ENCODE assay signal across 8 cellular contexts in the genomic region with DNA sequence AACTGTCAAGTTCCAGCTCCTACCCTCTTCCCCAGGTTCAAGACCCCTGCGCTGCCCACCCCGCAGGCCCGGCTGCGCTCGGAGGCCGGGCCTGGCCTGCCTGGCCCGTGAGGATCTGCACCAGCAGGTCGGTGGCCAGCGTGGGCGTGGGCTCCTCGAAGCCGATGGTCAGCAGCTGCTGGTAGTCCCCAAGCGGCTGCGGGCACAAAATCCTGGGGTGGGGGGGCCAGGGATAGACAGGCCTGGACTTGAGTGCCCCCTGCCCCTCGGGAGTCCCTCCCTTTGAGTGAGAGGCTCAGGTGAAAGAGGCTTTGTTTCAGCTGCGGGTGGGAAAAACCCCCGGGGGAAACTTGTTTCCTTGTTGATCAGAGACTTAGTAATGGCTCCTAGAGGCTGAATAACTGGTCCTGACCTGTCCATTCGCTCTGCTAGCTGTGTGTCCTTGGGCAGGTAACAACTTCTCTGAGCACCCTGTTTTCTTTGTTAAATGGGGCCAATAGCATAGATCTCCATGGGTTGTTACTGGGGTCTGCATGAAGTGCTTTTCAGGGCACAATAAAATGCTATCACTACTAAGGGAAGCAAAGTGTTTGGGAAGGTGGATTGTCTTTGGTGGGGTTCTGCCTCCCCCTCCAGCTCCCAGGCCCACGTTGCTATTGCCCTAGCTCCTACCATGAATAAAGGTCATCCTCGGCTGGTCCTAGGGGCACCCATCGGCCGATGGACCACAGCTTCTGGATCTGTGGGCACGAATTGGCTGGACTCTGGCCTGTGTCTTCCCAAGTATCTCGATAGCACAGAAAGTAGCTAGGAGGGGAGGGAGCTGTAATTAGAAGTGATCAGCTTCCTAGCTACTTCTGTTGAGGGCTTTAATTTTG. TPM values are rescaled to one million over a fixed set of nuclear protein-coding genes. Genes with fewer than 3 reads are reported as not detected.
DNase-seq lines count a peak whose midpoint lies in the region; ATAC-seq and TF ChIP-seq lines count a peak whose summit lies in the region.

No MANE protein-coding gene starts in this region.

- H3K27me3 Mint-ChIP-seq in activated T-cell treated with anti-CD3 and anti-CD28 coated beads, Interleukin-2, amount 50 U/mL, for 4 hours (ENCODE audit: low read depth), result no peaks in the 10 kb centered on the region

- intact Hi-C loops in left cardiac atrium (cut with DNase I) (loop anchor here in 1 of 2 donors (5.0 kb wide), 1 partner anchor 35 kb away; a partner anchor contains a TSS), gastrocnemius medialis (cut with DNase I; ENCODE audit: low total_unique reads) (loop anchor here (2.0 kb wide), 1 partner anchor 55 kb away; a partner anchor contains a TSS)

- TF ChIP-seq POLR2A in GM19193 (IDR thresholded peaks at IDR 0.05; ENCODE audit: extremely low read depth, insufficient read depth, insufficient read length) (peak; percentile 8), gastrocnemius medialis (IDR thresholded peaks at IDR 0.05) (no peak)

- H3K4me1 Mint-ChIP-seq in activated T-cell treated with anti-CD3 and anti-CD28 coated beads, Interleukin-2, amount 50 U/mL, for 4 hours (ENCODE audit: low read depth), result peaks cover 12% of the 10 kb centered on the region

- peak; percentile 20 for DNase-seq in activated T-cell treated with anti-CD3 and anti-CD28 coated beads, Interleukin-2, amount 50 U/mL, for 4 hours
- peak; percentile 66 for DNase-seq in left cardiac atrium
- DNase-seq in gastrocnemius medialis, result no peak
- DNase-seq in NCI-H2171 treated with DMSO at 0.1 percent for 48 hours (lab: John Stamatoyannopoulos, UW), result no peak
- DNase-seq in medulla oblongata (ENCODE audit: extremely low spot score), result no peak

- H3K9me3 ChIP-seq in gastrocnemius medialis, result no peaks in the 10 kb centered on the region

- H3K4me3 Mint-ChIP-seq in activated T-cell treated with anti-CD3 and anti-CD28 coated beads, Interleukin-2, amount 50 U/mL, for 4 hours, result peak overlapping the region; percentile 90

- no peak for TF ChIP-seq CTCF in gastrocnemius medialis (IDR thresholded peaks at IDR 0.05 in 4 of 5, conservative IDR thresholded peaks at IDR 0.05 in 1 of 5)

- H3K27me3 ChIP-seq in gastrocnemius medialis, result no peaks in the 10 kb centered on the region

- no peaks in the 10 kb centered on the region for H3K36me3 ChIP-seq in gastrocnemius medialis

- ATAC-seq in HG03175 (IDR thresholded peaks at IDR 0.05; ENCODE audit: unreplicated experiment) (peak; percentile 2), left cardiac atrium (peak; percentile 39 to 52), gastrocnemius medialis (peak in 1 of 2 donors; percentile 32), GM19324 (IDR thresholded peaks at IDR 0.05; ENCODE audit: low FRiP score, unreplicated experiment) (no peak)
- peak in 1 of 2 donors; percentile 12 for ATAC-seq in activated T-cell treated with anti-CD3 and anti-CD28 coated beads, Interleukin-2, amount 50 U/mL, for 4 hours

- peaks cover 17 to 18% of the 10 kb centered on the region in 2 donors for H3K4me1 ChIP-seq in gastrocnemius medialis

- no peaks in the 10 kb centered on the region for H3K36me3 Mint-ChIP-seq in activated T-cell treated with anti-CD3 and anti-CD28 coated beads, Interleukin-2, amount 50 U/mL, for 4 hours (ENCODE audit: insufficient read depth)

- peak overlapping the region; percentile 80 to 98 (median 94) for H3K27ac ChIP-seq in gastrocnemius medialis

- in situ Hi-C loops in gastrocnemius medialis (cut with MboI; ENCODE audit: low sequenced_read_pairs in 4 of 4), result loop anchor here in 2 of 4 donors (5.0 to 10.0 kb wide), 2 partner anchors 35 to 297 kb away; a partner anchor contains a TSS

- H3K9me3 Mint-ChIP-seq in activated T-cell treated with anti-CD3 and anti-CD28 coated beads, Interleukin-2, amount 50 U/mL, for 4 hours, result no peaks in the 10 kb centered on the region

- H3K4me3 ChIP-seq in gastrocnemius medialis, result peak overlapping the region; percentile 62 to 97 (median 93)

RNA-seq across cellular contexts. Expression of a gene that starts 3.5 kb away (rescaled TPM):
- under 1 TPM in 1 of 3 donors, not detected in 2; 0.48 TPM for total RNA-seq in activated T-cell treated with anti-CD3 and anti-CD28 coated beads, Interleukin-2, amount 50 U/mL, for 4 hours
- not detected for total RNA-seq in left cardiac atrium
- not detected for total RNA-seq in gastrocnemius medialis

RNA-seq across cellular contexts. Expression of a gene that starts 8.5 kb away (rescaled TPM):
- 100 to 1,000 TPM in 2 of 3 donors, 10 to 100 TPM in 1; 90.0 to 130 (median 112) TPM for total RNA-seq in activated T-cell treated with anti-CD3 and anti-CD28 coated beads, Interleukin-2, amount 50 U/mL, for 4 hours
- total RNA-seq in left cardiac atrium (10 to 100 TPM; 33.4 to 39.1 TPM), gastrocnemius medialis (10 to 100 TPM; 15.1 to 71.8 (median 40.2) TPM)

RNA-seq across cellular contexts. Expression of a gene that starts 9.4 kb away (rescaled TPM):
- total RNA-seq in activated T-cell treated with anti-CD3 and anti-CD28 coated beads, Interleukin-2, amount 50 U/mL, for 4 hours, result under 1 TPM; 0.24 to 0.48 (median 0.43) TPM
- total RNA-seq in left cardiac atrium, result 1 to 10 TPM; 4.6 to 5.7 TPM
- total RNA-seq in gastrocnemius medialis, result 1 to 10 TPM; 1.8 to 8.0 (median 5.7) TPM

RNA-seq across cellular contexts. Expression of a gene that starts 20.2 kb away (rescaled TPM):
- total RNA-seq in activated T-cell treated with anti-CD3 and anti-CD28 coated beads, Interleukin-2, amount 50 U/mL, for 4 hours, result not detected
- under 1 TPM; 0.50 to 0.88 TPM for total RNA-seq in left cardiac atrium
- total RNA-seq in gastrocnemius medialis, result not detected

RNA-seq across cellular contexts. Expression of a gene that starts 35.5 kb away (rescaled TPM):
- total RNA-seq in activated T-cell treated with anti-CD3 and anti-CD28 coated beads, Interleukin-2, amount 50 U/mL, for 4 hours, result 10 to 100 TPM; 45.0 to 46.1 (median 45.3) TPM
- total RNA-seq in left cardiac atrium (100 to 1,000 TPM; 348 to 418 TPM), gastrocnemius medialis (100 to 1,000 TPM in 3 of 4 donors, 10 to 100 TPM in 1; 74.7 to 180 (median 147) TPM)

Comparison
In these comparisons a context has a peak if more than half of its experiments do, and no peak if none do; other contexts are left out.
1. DNase-seq: peak in activated T-cell treated with anti-CD3 and anti-CD28 coated beads, Interleukin-2, amount 50 U/mL, for 4 hours (single experiment) and left cardiac atrium (single experiment); none in gastrocnemius medialis (0 of 2), NCI-H2171 treated with DMSO at 0.1 percent for 48 hours (single experiment) and medulla oblongata (single experiment).